Comparison of ENCODE assay signal across 8 cellular contexts in genomic region chr1:23577056-23577985, GRCh38. TPM values are rescaled to one million over a fixed set of nuclear protein-coding genes. Genes with fewer than 3 reads are reported as not detected.
DNase-seq lines count a peak whose midpoint lies in the region; ATAC-seq and TF ChIP-seq lines count a peak whose summit lies in the region.

No MANE protein-coding gene starts in this region.

- TF ChIP-seq POLR2A in GM19099 (IDR thresholded peaks at IDR 0.05; ENCODE audit: extremely low read depth, insufficient read length, low read depth) (peak; percentile 30), gastroesophageal sphincter (IDR thresholded peaks at IDR 0.05) (peak; percentile 15 to 22), spleen (IDR thresholded peaks at IDR 0.05) (no peak)

- H3K27ac ChIP-seq in gastroesophageal sphincter (peak overlapping the region; percentile 86 to 95 (median 88)), spleen (peak overlapping the region; percentile 66 to 87 (median 78))

- H3K4me1 Mint-ChIP-seq in activated CD4-positive, alpha-beta memory T cell treated with anti-CD3 and anti-CD28 coated beads, Interleukin-2, amount 10 ng/mL, durations not matched to agents 7 days and 5 days, result peaks cover 23% of the 10 kb centered on the region

- no peaks in the 10 kb centered on the region for H3K36me3 Mint-ChIP-seq in activated CD4-positive, alpha-beta memory T cell treated with anti-CD3 and anti-CD28 coated beads, Interleukin-2, amount 10 ng/mL, durations not matched to agents 7 days and 5 days (ENCODE audit: low read depth)

- no peak for TF ChIP-seq CTCF in BJ (IDR thresholded peaks at IDR 0.05; ENCODE audit: insufficient read depth, low read depth, low read length)
- no peak for TF ChIP-seq CTCF in gastroesophageal sphincter (IDR thresholded peaks at IDR 0.05)
- no peak for TF ChIP-seq CTCF in spleen (IDR thresholded peaks at IDR 0.05 in 8 of 11, conservative IDR thresholded peaks at IDR 0.05 in 3 of 11)

- H3K4me1 ChIP-seq in gastroesophageal sphincter (peaks cover 12 to 43% (median 23%) of the 10 kb centered on the region in 3 donors), spleen (peaks cover 13 to 97% (median 57%) of the 10 kb centered on the region in 6 donors)

- peak; percentile 79 for ATAC-seq in HG03378 (IDR thresholded peaks at IDR 0.05; ENCODE audit: unreplicated experiment)
- peak; percentile 62 for ATAC-seq in gastroesophageal sphincter

- peak overlapping the region; percentile 69 for H3K27ac Mint-ChIP-seq in activated CD4-positive, alpha-beta memory T cell treated with anti-CD3 and anti-CD28 coated beads, Interleukin-2, amount 10 ng/mL, durations not matched to agents 7 days and 5 days

- H3K4me3 ChIP-seq in BJ (ENCODE audit: low read depth, low read length) (no peak overlapping the region), gastroesophageal sphincter (peak overlapping the region; percentile 18 to 31), spleen (no peak overlapping the region)

- no peak overlapping the region for H3K4me3 Mint-ChIP-seq in activated CD4-positive, alpha-beta memory T cell treated with anti-CD3 and anti-CD28 coated beads, Interleukin-2, amount 10 ng/mL, durations not matched to agents 7 days and 5 days

- CTCF ChIA-PET in BJ (lab: Yijun Ruan, JAX), result interaction anchor here (0.6 to 2.2 kb wide), 12 partner anchors 9 to 62 kb away, joined by 3 to 10 read pairs (median 4); partner anchors contain the start of gene ID3
- CTCF ChIA-PET in activated CD4-positive, alpha-beta memory T cell treated with anti-CD3 and anti-CD28 coated beads, Interleukin-2, amount 10 ng/mL, durations not matched to agents 7 days and 5 days (lab: Charles Lee), result interaction anchor here (0.7 to 4.0 kb wide), 15 partner anchors 11 to 868 kb away, joined by 3 to 28 read pairs (median 4); partner anchors contain the start of gene ID3

- no peaks in the 10 kb centered on the region for H3K36me3 ChIP-seq in BJ (ENCODE audit: control insufficient read depth, insufficient read depth, low read length)
- no peaks in the 10 kb centered on the region for H3K36me3 ChIP-seq in gastroesophageal sphincter
- no peaks in the 10 kb centered on the region for H3K36me3 ChIP-seq in spleen

- POLR2A ChIA-PET in BJ (lab: Charles Lee), result interaction anchor here (0.6 to 1.7 kb wide), 6 partner anchors 9 to 36 kb away, joined by 3 to 9 read pairs (median 4); partner anchors contain the start of gene ID3
- POLR2A ChIA-PET in activated CD4-positive, alpha-beta memory T cell treated with anti-CD3 and anti-CD28 coated beads, Interleukin-2, amount 10 ng/mL, durations not matched to agents 7 days and 5 days (lab: Charles Lee), result interaction anchor here (0.6 to 2.6 kb wide), 15 partner anchors 11 to 233 kb away, joined by 3 to 19 read pairs (median 4); partner anchors contain the start of genes HNRNPR and ID3

- H3K9me3 Mint-ChIP-seq in activated CD4-positive, alpha-beta memory T cell treated with anti-CD3 and anti-CD28 coated beads, Interleukin-2, amount 10 ng/mL, durations not matched to agents 7 days and 5 days, result no peaks in the 10 kb centered on the region

- H3K9me3 ChIP-seq in gastroesophageal sphincter (no peaks in the 10 kb centered on the region), spleen (no peaks in the 10 kb centered on the region)

- intact Hi-C loops in spleen (cut with DNase I; ENCODE audit: low total_unique reads), result no loop called here

- 5 to 7% methylated on average over 6 to 8 of the region's 11 CpGs for WGBS in gastroesophageal sphincter (ENCODE audit: low coverage in 1 of 2), 2 donors
- 47 to 66% (median 52%) methylated on average over 11 of the region's 11 CpGs for WGBS in spleen, 5 donors

- H3K27me3 Mint-ChIP-seq in activated CD4-positive, alpha-beta memory T cell treated with anti-CD3 and anti-CD28 coated beads, Interleukin-2, amount 10 ng/mL, durations not matched to agents 7 days and 5 days, result peaks cover 12% of the 10 kb centered on the region

- H3K27me3 ChIP-seq in BJ (ENCODE audit: control insufficient read depth, insufficient read depth, low read length), result no peaks in the 10 kb centered on the region
- no peaks in the 10 kb centered on the region for H3K27me3 ChIP-seq in gastroesophageal sphincter
- H3K27me3 ChIP-seq in spleen (replicated peaks in 1 of 7), result no peaks in the 10 kb centered on the region

- TF ChIP-seq EP300 in gastroesophageal sphincter (IDR thresholded peaks at IDR 0.05), result no peak

- peak; percentile 80 for DNase-seq in BJ (ENCODE audit: low read depth)
- DNase-seq in activated CD4-positive, alpha-beta memory T cell treated with anti-CD3 and anti-CD28 coated beads, Interleukin-2, amount 10 ng/mL, durations not matched to agents 7 days and 5 days, result peak; percentile 51
- DNase-seq in spleen, result peak; percentile 41
- DNase-seq in NCI-H2081 (lab: John Stamatoyannopoulos, UW), result no peak
- DNase-seq in retina, result no peak

RNA-seq across cellular contexts. Expression of gene ID3, which starts 18.0 kb away (rescaled TPM):
- polyA plus RNA-seq in BJ (2011; rRNA removed) (230 and 379 TPM in 2 replicates), spleen (100 to 1,000 TPM in 2 of 3 donors, 10 to 100 TPM in 1; 59.8 to 118 (median 109) TPM)
- 249 and 251 TPM in 2 replicates for polyA minus RNA-seq in BJ (2011; rRNA and poly(A)+ RNA removed)
- total RNA-seq in activated CD4-positive, alpha-beta memory T cell treated with anti-CD3 and anti-CD28 coated beads, Interleukin-2, amount 10 ng/mL, durations not matched to agents 7 days and 5 days, result 10 to 100 TPM; 14.7 to 14.8 TPM
- total RNA-seq in gastroesophageal sphincter (100 to 1,000 TPM; 144 to 270 (median 221) TPM), spleen (100 to 1,000 TPM in 1 of 7 donors, 10 to 100 TPM in 6; 49.5 to 122 (median 65.4) TPM)

RNA-seq across cellular contexts. Expression of gene E2F2, which starts 46.3 kb away (rescaled TPM):
- 0.11 TPM in 2 replicates for polyA plus RNA-seq in BJ (2011; rRNA removed)
- polyA minus RNA-seq in BJ (2011; rRNA and poly(A)+ RNA removed), result 0.24 and 0.67 TPM in 2 replicates
- 10 to 100 TPM; 93.4 to 98.9 TPM for total RNA-seq in activated CD4-positive, alpha-beta memory T cell treated with anti-CD3 and anti-CD28 coated beads, Interleukin-2, amount 10 ng/mL, durations not matched to agents 7 days and 5 days
- under 1 TPM in 2 of 4 donors, not detected in 2; 0.08 to 0.17 TPM for total RNA-seq in gastroesophageal sphincter
- total RNA-seq in spleen, result 10 to 100 TPM in 2 of 7 donors, 1 to 10 TPM in 5; 3.4 to 18.9 (median 8.4) TPM
- polyA plus RNA-seq in spleen, result 1 to 10 TPM in 2 of 3 donors, under 1 TPM in 1; 0.89 to 2.3 (median 1.5) TPM

Comparison
In these comparisons a context has a peak if more than half of its experiments do, and no peak if none do; other contexts are left out.
1. DNase-seq: peak in BJ (single experiment), activated CD4-positive, alpha-beta memory T cell treated with anti-CD3 and anti-CD28 coated beads, Interleukin-2, amount 10 ng/mL, durations not matched to agents 7 days and 5 days (single experiment) and spleen (single experiment); none in NCI-H2081 (0 of 2) and retina (single experiment).
2. H3K4me3 ChIP-seq: peak in gastroesophageal sphincter (2 of 2); none in BJ (single experiment) and spleen (0 of 8).
3. POLR2A ChIP-seq: peak in GM19099 (single experiment) and gastroesophageal sphincter (2 of 2); none in spleen (0 of 3).
4. RNA of gene E2F2, which starts 46.3 kb away (total RNA-seq): 93.4 to 98.9 TPM in activated CD4-positive, alpha-beta memory T cell treated with anti-CD3 and anti-CD28 coated beads, Interleukin-2, amount 10 ng/mL, durations not matched to agents 7 days and 5 days; 3.4 to 18.9 TPM in spleen and 0.08 to 0.17 TPM in gastroesophageal sphincter; every median in the first group is over 4 times any median in the second.